In genomic region chr11:85845052-85845631, GRCh38 we compare ENCODE assay signal across 2 cellular contexts.
TF ChIP-seq lines count a peak whose summit lies in the region.

No MANE protein-coding gene starts in this region.

TF ChIP-seq in A549, 52 proteins besides CTCF, POLR2A, EP300 and RAD21:
- TF ChIP-seq HES2 (IDR thresholded peaks at IDR 0.05), result no peak
- no peak for TF ChIP-seq HMGXB4 (CRISPR knock-in tag; IDR thresholded peaks at IDR 0.05; ENCODE audit: borderline replicate concordance)
- no peak for TF ChIP-seq BHLHE40 (IDR thresholded peaks at IDR 0.05; ENCODE audit: low read depth, low read length)
- no peak for TF ChIP-seq ATOH8 (CRISPR knock-in tag; IDR thresholded peaks at IDR 0.05; ENCODE audit: low read depth)
- TF ChIP-seq ZC3H11A (IDR thresholded peaks at IDR 0.05), result no peak
- TF ChIP-seq FOSL2 (IDR thresholded peaks at IDR 0.05), result no peak
- no peak for TF ChIP-seq FOSL2 (CRISPR knock-in tag; IDR thresholded peaks at IDR 0.05)
- TF ChIP-seq MAX (IDR thresholded peaks at IDR 0.05), result no peak
- no peak for TF ChIP-seq ZSCAN20 (CRISPR knock-in tag; IDR thresholded peaks at IDR 0.05)
- no peak for TF ChIP-seq E2F6 (IDR thresholded peaks at IDR 0.05; ENCODE audit: borderline replicate concordance, low read depth)
- TF ChIP-seq RCOR1 (IDR thresholded peaks at IDR 0.05; ENCODE audit: low read depth, low read length), result no peak
- TF ChIP-seq SMC3 (IDR thresholded peaks at IDR 0.05), result no peak
- TF ChIP-seq GATA3 (IDR thresholded peaks at IDR 0.05; ENCODE audit: borderline replicate concordance), result no peak
- TF ChIP-seq TP53 (CRISPR knock-in tag; IDR thresholded peaks at IDR 0.05), result no peak
- TF ChIP-seq NR3C1 (IDR thresholded peaks at IDR 0.05), result no peak
- TF ChIP-seq CBX2 (IDR thresholded peaks at IDR 0.05; ENCODE audit: borderline replicate concordance, low read depth), result no peak
- TF ChIP-seq JUN (IDR thresholded peaks at IDR 0.05), result no peak
- TF ChIP-seq ESRRA (IDR thresholded peaks at IDR 0.05; ENCODE audit: borderline replicate concordance, low read length), result no peak
- TF ChIP-seq EHMT2 (IDR thresholded peaks at IDR 0.05; ENCODE audit: low read depth), result no peak
- no peak for TF ChIP-seq SREBF2 (IDR thresholded peaks at IDR 0.05)

TF ChIP-seq in IMR-90, 13 proteins besides CTCF, POLR2A, EP300 and RAD21:
- TF ChIP-seq CEBPB (IDR thresholded peaks at IDR 0.05; ENCODE audit: low read depth, low read length) (peak; percentile 44; the same call in 1 of the 2 replicates), BHLHE40 (IDR thresholded peaks at IDR 0.05; ENCODE audit: low read depth, low read length) (no peak)
